ENCODE assay signal across 25 cellular contexts in genomic region chr13:64709079-64709478, GRCh38.
DNase-seq lines count a peak whose midpoint lies in the region; ATAC-seq, FAIRE-seq and TF ChIP-seq lines count a peak whose summit lies in the region.
"Had no signal": no experiment of that assay in that cellular context is flagged by ENCODE, and none has a peak within 500 bp of the region (broad histone marks: within the 10 kb centered on the region; RNA-seq: fewer than 3 reads in every experiment).

No MANE protein-coding gene starts in this region.

- H3K27ac ChIP-seq in Karpas-422 (ENCODE audit: low read length): no peak overlapping the region
- H3K27ac ChIP-seq in endothelial cell of umbilical vein (ENCODE audit: insufficient read depth, low read depth, low read length): no peak overlapping the region
- no peak overlapping the region for H3K27ac ChIP-seq in neural progenitor cell
- H3K27ac ChIP-seq: C4-2B, cardiac muscle cell, KMS-11, vagina had no signal

- no peak overlapping the region for H3K4me3 Mint-ChIP-seq in neural progenitor cell
- H3K4me3 Mint-ChIP-seq: activated B cell treated with CpG ODN at 0.5 μM for 24 hours; activated naive CD4-positive, alpha-beta T cell treated with anti-CD3 and anti-CD28 coated beads, Interleukin-2, amount 50 U/mL, for 24 hours; activated T-helper 1 cell treated with anti-CD3 and anti-CD28 coated beads, Interleukin-12 subunit alpha, Interleukin-12 subunit beta, Interleukin-2, Interleukin-4 antibody, amounts not matched to agents 30 ng/mL and 10 ng/mL and 1 ng/mL, durations not matched to agents 14 hours and 24 hours and 36 hours had no signal

- intact Hi-C loops in endothelial cell of umbilical vein (cut with micrococcal nuclease): no loop called here

- CTCF ChIA-PET in endothelial cell of umbilical vein (lab: Charles Lee): interaction anchor here (1.0 kb wide), 1 partner anchor 11 kb away, joined by 4 read pairs; no protein-coding TSS in a partner anchor

- no peak overlapping the region for H3K9ac ChIP-seq in Karpas-422 (ENCODE audit: low read length)
- H3K9ac ChIP-seq in endothelial cell of umbilical vein (replicated peaks; ENCODE audit: extremely low read depth, insufficient read depth, low read length): no peak overlapping the region
- no peak overlapping the region for H3K9ac ChIP-seq in neural progenitor cell
- H3K9ac ChIP-seq: KMS-11 had no signal

- H3K27me3 ChIP-seq in Karpas-422 (ENCODE audit: low read length) (no peaks in the 10 kb centered on the region), endothelial cell of umbilical vein (ENCODE audit: control insufficient read depth in 2 of 2, insufficient read depth in 2 of 2, low read length in 2 of 2) (no peaks in the 10 kb centered on the region), neural progenitor cell (no peaks in the 10 kb centered on the region)
- H3K27me3 ChIP-seq: cardiac muscle cell, vagina had no signal

- H3K27ac Mint-ChIP-seq in neural progenitor cell: no peak overlapping the region
- H3K27ac Mint-ChIP-seq: activated B cell treated with CpG ODN at 0.5 μM for 24 hours; activated naive CD4-positive, alpha-beta T cell treated with anti-CD3 and anti-CD28 coated beads, Interleukin-2, amount 50 U/mL, for 24 hours; activated T-helper 1 cell treated with anti-CD3 and anti-CD28 coated beads, Interleukin-12 subunit alpha, Interleukin-12 subunit beta, Interleukin-2, Interleukin-4 antibody, amounts not matched to agents 30 ng/mL and 10 ng/mL and 1 ng/mL, durations not matched to agents 14 hours and 24 hours and 36 hours had no signal

- H3K4me3 ChIP-seq in Karpas-422 (ENCODE audit: low read length) (peak overlapping the region; percentile 21; the same call in 1 of the 2 replicates), endothelial cell of umbilical vein (replicated peaks in 1 of 3; ENCODE audit: insufficient read depth in 1 of 3, low read depth in 1 of 3, low read length in 3 of 3) (no peak overlapping the region), neural progenitor cell (no peak overlapping the region)
- H3K4me3 ChIP-seq: cardiac muscle cell, vagina had no signal

- dilution Hi-C loops in endothelial cell of umbilical vein (cut with MboI; ENCODE audit: extremely low pct_ligation_motif_present, low sequenced_read_pairs): no loop called here

- no peaks in the 10 kb centered on the region for H3K9me1 ChIP-seq in endothelial cell of umbilical vein (replicated peaks; ENCODE audit: control insufficient read depth, extremely low read depth, insufficient read depth, low read length)

- H4K20me1 ChIP-seq in Karpas-422 (ENCODE audit: insufficient read depth, low read depth, low read length) (no peaks in the 10 kb centered on the region), endothelial cell of umbilical vein (replicated peaks; ENCODE audit: control insufficient read depth, extremely low read depth, insufficient read depth, low read length) (no peaks in the 10 kb centered on the region), neural progenitor cell (ENCODE audit: low read depth) (no peaks in the 10 kb centered on the region)

- H3K79me2 ChIP-seq in Karpas-422 (ENCODE audit: low read length) (no peaks in the 10 kb centered on the region), endothelial cell of umbilical vein (ENCODE audit: control insufficient read depth, insufficient read depth, low read length) (no peaks in the 10 kb centered on the region), neural progenitor cell (ENCODE audit: low read depth) (no peaks in the 10 kb centered on the region)

- peak overlapping the region; percentile 80; the same call in 1 of the 2 replicates for H2AFZ ChIP-seq in Karpas-422 (ENCODE audit: low read length)
- peak overlapping the region; percentile 30 for H2AFZ ChIP-seq in endothelial cell of umbilical vein (ENCODE audit: low read depth, low read length)
- H2AFZ ChIP-seq in neural progenitor cell (replicated peaks): no peak overlapping the region

- POLR2A ChIA-PET in endothelial cell of umbilical vein (lab: Charles Lee): no interaction called here

- BruUV-seq in endothelial cell of umbilical vein (replicated peaks; lab: Mats Ljungman, UMichigan): no TSS peak

- H3K4me1 Mint-ChIP-seq in neural progenitor cell: peaks cover 2% of the 10 kb centered on the region
- H3K4me1 Mint-ChIP-seq: activated B cell treated with CpG ODN at 0.5 μM for 24 hours; activated naive CD4-positive, alpha-beta T cell treated with anti-CD3 and anti-CD28 coated beads, Interleukin-2, amount 50 U/mL, for 24 hours had no signal

- H3K9me3 ChIP-seq in Karpas-422 (ENCODE audit: low read length) (no peaks in the 10 kb centered on the region), endothelial cell of umbilical vein (replicated peaks; ENCODE audit: control insufficient read depth, insufficient read depth, low read length) (no peaks in the 10 kb centered on the region), neural progenitor cell (ENCODE audit: low read depth) (no peaks in the 10 kb centered on the region)
- H3K9me3 ChIP-seq: vagina had no signal

- H3K27me3 Mint-ChIP-seq in neural progenitor cell (ENCODE audit: insufficient read depth, low read depth): peaks cover 3% of the 10 kb centered on the region
- H3K27me3 Mint-ChIP-seq: activated B cell treated with CpG ODN at 0.5 μM for 24 hours; activated naive CD4-positive, alpha-beta T cell treated with anti-CD3 and anti-CD28 coated beads, Interleukin-2, amount 50 U/mL, for 24 hours had no signal

- H3F3A ChIP-seq in neural progenitor cell (ENCODE audit: low read depth): no peaks in the 10 kb centered on the region

- H3K36me3 Mint-ChIP-seq in neural progenitor cell: no peaks in the 10 kb centered on the region
- H3K36me3 Mint-ChIP-seq: activated naive CD4-positive, alpha-beta T cell treated with anti-CD3 and anti-CD28 coated beads, Interleukin-2, amount 50 U/mL, for 24 hours had no signal

- TF ChIP-seq CTCF in D721Med (IDR thresholded peaks at IDR 0.05; ENCODE audit: insufficient read depth, missing control alignments) (no peak), endothelial cell of umbilical vein (IDR thresholded peaks at IDR 0.05; ENCODE audit: extremely low read depth in 1 of 2, insufficient read depth in 1 of 2, low read depth in 1 of 2, low read length in 2 of 2) (no peak), neural progenitor cell (IDR thresholded peaks at IDR 0.05) (no peak)

- H3K4me1 ChIP-seq in Karpas-422 (ENCODE audit: low read length): 0 out of 2 replicates have a peak, but pooled peaks cover 2% of the 10 kb centered on the region
- no peaks in the 10 kb centered on the region for H3K4me1 ChIP-seq in endothelial cell of umbilical vein (ENCODE audit: control insufficient read depth, extremely low read depth, insufficient read depth, low read length)
- H3K4me1 ChIP-seq in neural progenitor cell: peaks cover 8% of the 10 kb centered on the region
- H3K4me1 ChIP-seq: vagina had no signal

- no peaks in the 10 kb centered on the region for H3K36me3 ChIP-seq in Karpas-422 (ENCODE audit: insufficient read depth, low read length)
- no peaks in the 10 kb centered on the region for H3K36me3 ChIP-seq in endothelial cell of umbilical vein (ENCODE audit: control insufficient read depth in 2 of 2, extremely low read depth in 1 of 2, insufficient read depth in 2 of 2, low read length in 2 of 2)
- H3K36me3 ChIP-seq in neural progenitor cell: no peaks in the 10 kb centered on the region
- H3K36me3 ChIP-seq: cardiac muscle cell, vagina had no signal

- ATAC-seq in GM21825 (IDR thresholded peaks at IDR 0.05; ENCODE audit: unreplicated experiment) (no peak), GM21619 (IDR thresholded peaks at IDR 0.05; ENCODE audit: unreplicated experiment) (no peak), GM21528 (IDR thresholded peaks at IDR 0.05; ENCODE audit: low FRiP score, unreplicated experiment) (no peak)
- ATAC-seq: right cardiac atrium had no signal

- H3K9me2 ChIP-seq in Karpas-422 (replicated peaks; ENCODE audit: insufficient read depth, low read length): no peaks in the 10 kb centered on the region

- TF ChIP-seq POLR2A in endothelial cell of umbilical vein (IDR thresholded peaks at IDR 0.05; ENCODE audit: low read depth, low read length): no peak

- DNase-seq in D721Med (ENCODE audit: insufficient read length, low spot score): no peak
- no peak for DNase-seq in Karpas-422
- no peak for DNase-seq in endothelial cell of umbilical vein (ENCODE audit: low read depth, low spot score)
- peak; percentile 39 for DNase-seq in neural progenitor cell (ENCODE audit: low spot score)
- no peak for DNase-seq in SHP77 (lab: John Stamatoyannopoulos, UW)
- DNase-seq: activated B cell treated with CpG ODN at 0.5 μM for 24 hours; activated CD4-positive, alpha-beta T cell treated with anti-CD3 and anti-CD28 coated beads, Interleukin-2, amount 50 U/mL, for 4 hours; anterior cingulate cortex; Calu3; dermis blood vessel endothelial cell; kidney; NCI-H526 treated with DMSO at 0.1 percent for 48 hours; stimulated activated CD4-positive, alpha-beta T cell treated with anti-CD3 and anti-CD28 coated beads, Interleukin-4, amount 100 ng/mL, for 4 hours; stimulated activated naive CD4-positive, alpha-beta T cell; SW 1271 had no signal

- peak overlapping the region; percentile 28 for H3K4me2 ChIP-seq in Karpas-422 (ENCODE audit: low read depth, low read length, poor library complexity, severe bottlenecking)
- no peak overlapping the region for H3K4me2 ChIP-seq in endothelial cell of umbilical vein (ENCODE audit: insufficient read depth, low read length)
- H3K4me2 ChIP-seq in neural progenitor cell: no peak overlapping the region
- H3K4me2 ChIP-seq: KMS-11 had no signal

- peaks cover 10% of the 10 kb centered on the region for H3K9me3 Mint-ChIP-seq in neural progenitor cell
- H3K9me3 Mint-ChIP-seq: activated naive CD4-positive, alpha-beta T cell treated with anti-CD3 and anti-CD28 coated beads, Interleukin-2, amount 50 U/mL, for 24 hours had no signal

- FAIRE-seq in D721Med (lab: Jason Lieb, UNC) (peak; percentile 72), endothelial cell of umbilical vein (lab: Jason Lieb, UNC) (no peak)

TF ChIP-seq in endothelial cell of umbilical vein, 7 proteins besides CTCF, POLR2A, EP300 and RAD21:
- no peak for TF ChIP-seq POLR2AphosphoS5 (IDR thresholded peaks at IDR 0.05; ENCODE audit: insufficient read depth, low read depth, low read length)
- no peak for TF ChIP-seq MYC (IDR thresholded peaks at IDR 0.05; ENCODE audit: low read depth, low read length)
- no peak for TF ChIP-seq EZH2 (IDR thresholded peaks at IDR 0.05; ENCODE audit: borderline replicate concordance, low read depth, low read length, severe bottlenecking)
- TF ChIP-seq, protein P1, sequence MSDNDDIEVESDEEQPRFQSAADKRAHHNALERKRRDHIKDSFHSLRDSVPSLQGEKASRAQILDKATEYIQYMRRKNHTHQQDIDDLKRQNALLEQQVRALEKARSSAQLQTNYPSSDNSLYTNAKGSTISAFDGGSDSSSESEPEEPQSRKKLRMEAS (IDR thresholded peaks at IDR 0.05; ENCODE audit: insufficient read depth, insufficient read length): no peak
- TF ChIP-seq JUN (IDR thresholded peaks at IDR 0.05; ENCODE audit: borderline replicate concordance, insufficient read depth, insufficient read length, low read depth): no peak
